Comparison of ENCODE assay signal across 11 cellular contexts in genomic region chr1:156486421-156487344, GRCh38. TPM values are rescaled to one million over a fixed set of nuclear protein-coding genes. Genes with fewer than 3 reads are reported as not detected.
DNase-seq lines count a peak whose midpoint lies in the region.
"Had no signal": no experiment of that assay in that cellular context is flagged by ENCODE, and none has a peak within 500 bp of the region (broad histone marks: within the 10 kb centered on the region; RNA-seq: fewer than 3 reads in every experiment).

No MANE protein-coding gene starts in this region.

- H3K79me2 ChIP-seq in Karpas-422 (ENCODE audit: low read length), result peaks cover 81% of the 10 kb centered on the region

- WGBS in neuronal stem cell (ENCODE audit: extremely low coverage in 2 of 2, insufficient read length in 2 of 2, insufficient replicate concordance in 1 of 2), 2 donors, result no CpG with 5 or more reads among the region's 7 CpGs

- no peak overlapping the region for H2AK5ac ChIP-seq in neuronal stem cell (ENCODE audit: low read depth, low read length)

- H3K4me3 ChIP-seq in CD8-positive, alpha-beta memory T cell (ENCODE audit: low read length), result no peak overlapping the region
- H3K4me3 ChIP-seq in Karpas-422 (ENCODE audit: low read length) (no peak overlapping the region), neuronal stem cell (ENCODE audit: low read length in 2 of 2) (no peak overlapping the region)

- peaks cover 4% of the 10 kb centered on the region for H3K79me1 ChIP-seq in neuronal stem cell (ENCODE audit: low read depth, low read length)

- H3K18ac ChIP-seq in neuronal stem cell (ENCODE audit: low read length), result no peak overlapping the region

- H2BK12ac ChIP-seq in neuronal stem cell (ENCODE audit: low read length), result no peak overlapping the region

- no peaks in the 10 kb centered on the region for H3K27me3 ChIP-seq in CD8-positive, alpha-beta memory T cell (ENCODE audit: insufficient read depth, low read length, poor library complexity, severe bottlenecking)
- H3K27me3 ChIP-seq in Karpas-422 (ENCODE audit: low read length), result no peaks in the 10 kb centered on the region
- H3K27me3 ChIP-seq in neuronal stem cell (ENCODE audit: control insufficient read depth in 3 of 3, insufficient read depth in 3 of 3, low read depth in 1 of 3, low read length in 3 of 3), result no peaks in the 10 kb centered on the region

- H3K36me3 Mint-ChIP-seq in CD8-positive, alpha-beta memory T cell, result peaks cover 0 to 36% (median 4%) of the 10 kb centered on the region in 3 donors

- peaks cover 75% of the 10 kb centered on the region for H3K4me1 ChIP-seq in CD8-positive, alpha-beta memory T cell (ENCODE audit: insufficient read depth, low read length)
- H3K4me1 ChIP-seq in Karpas-422 (ENCODE audit: low read length) (peaks cover 94% of the 10 kb centered on the region), neuronal stem cell (ENCODE audit: control insufficient read depth in 2 of 2, insufficient read depth in 1 of 2, low read depth in 1 of 2, low read length in 2 of 2) (peaks cover 29 to 30% of the 10 kb centered on the region in 2 donors)

- H3K9ac ChIP-seq in Karpas-422 (ENCODE audit: low read length), result no peak overlapping the region
- H3K9ac ChIP-seq in neuronal stem cell (ENCODE audit: low read depth, low read length, poor library complexity), result no peak overlapping the region

- peak overlapping the region in 5 of 7 donors; percentile 11 to 87 (median 40) for H3K4me3 Mint-ChIP-seq in CD8-positive, alpha-beta memory T cell
- H3K4me3 Mint-ChIP-seq: neural crest cell had no signal

- no peaks in the 10 kb centered on the region for H3K9me2 ChIP-seq in Karpas-422 (replicated peaks; ENCODE audit: insufficient read depth, low read length)

- no peak overlapping the region for H2BK15ac ChIP-seq in neuronal stem cell (ENCODE audit: low read length)

- H3K4ac ChIP-seq in neuronal stem cell (ENCODE audit: low read length), result no peak overlapping the region

- H3K36me3 ChIP-seq in CD8-positive, alpha-beta memory T cell (ENCODE audit: insufficient read depth, low read length), result peaks cover 10% of the 10 kb centered on the region
- H3K36me3 ChIP-seq in Karpas-422 (ENCODE audit: insufficient read depth, low read length) (no peaks in the 10 kb centered on the region), neuronal stem cell (replicated peaks in 1 of 2; ENCODE audit: control insufficient read depth in 2 of 2, insufficient read depth in 2 of 2, low read length in 2 of 2) (peaks cover 9 to 13% of the 10 kb centered on the region in 2 donors)

- H2AFZ ChIP-seq in Karpas-422 (ENCODE audit: low read length) (no peak overlapping the region), neuronal stem cell (ENCODE audit: low read length) (no peak overlapping the region)

- in situ Hi-C loops in ACHN (cut with HindIII; ENCODE audit: low pct_ligation_motif_present, low pct_unique_long_range_greater_than_20kb, low sequenced_read_pairs), result no loop called here

- no peak overlapping the region for H3K14ac ChIP-seq in neuronal stem cell (ENCODE audit: low read length)

- H3K27me3 Mint-ChIP-seq in CD8-positive, alpha-beta memory T cell, result no peaks in the 10 kb centered on the region

- H2BK5ac ChIP-seq in neuronal stem cell (ENCODE audit: low read length), result no peak overlapping the region

- no peak overlapping the region for H4K8ac ChIP-seq in neuronal stem cell (ENCODE audit: low read depth, low read length)

- H3K23ac ChIP-seq in neuronal stem cell (ENCODE audit: low read depth, low read length, poor library complexity), result no peak overlapping the region

- H3K27ac ChIP-seq in CD8-positive, alpha-beta memory T cell (ENCODE audit: low read depth, low read length), result no peak overlapping the region
- H3K27ac ChIP-seq in Karpas-422 (ENCODE audit: low read length), result peak overlapping the region; percentile 99
- H3K27ac ChIP-seq in caudate nucleus (ENCODE audit: low read depth, low read length), result peak overlapping the region; percentile 60
- no peak overlapping the region for H3K27ac ChIP-seq in neuronal stem cell (replicated peaks; ENCODE audit: low read length)

- H4K20me1 ChIP-seq in Karpas-422 (ENCODE audit: insufficient read depth, low read depth, low read length), result peaks cover 19% of the 10 kb centered on the region; the same call in 1 of the 2 replicates

- peak overlapping the region; percentile 86 to 100 (median 96) for H3K27ac Mint-ChIP-seq in CD8-positive, alpha-beta memory T cell

- H3K4me1 Mint-ChIP-seq in CD8-positive, alpha-beta memory T cell, result peaks cover 79 to 95% (median 93%) of the 10 kb centered on the region in 3 donors

- H3K4me2 ChIP-seq in Karpas-422 (ENCODE audit: low read depth, low read length, poor library complexity, severe bottlenecking) (no peak overlapping the region), neuronal stem cell (ENCODE audit: insufficient read depth, low read length, poor library complexity, severe bottlenecking) (no peak overlapping the region)

- H4K91ac ChIP-seq in neuronal stem cell (ENCODE audit: low read depth, low read length, poor library complexity), result no peak overlapping the region

- CTCF ChIA-PET in CD8-positive, alpha-beta memory T cell (lab: Charles Lee), result interaction anchor here (0.9 to 8.4 kb wide), 2 partner anchors 13 to 101 kb away, joined by 3 to 177 read pairs; partner anchors contain the start of gene MEF2D

- no peak for DNase-seq in CD8-positive, alpha-beta memory T cell
- DNase-seq in Karpas-422 (no peak), caudate nucleus (lab: John Stamatoyannopoulos, UW) (peak in 50 of 61 donors; percentile 22 to 96 (median 76)), occipital lobe (lab: John Stamatoyannopoulos, UW) (peak; percentile 68), neuronal stem cell (ENCODE audit: low spot score) (no peak), NCI-H1105 (lab: John Stamatoyannopoulos, UW) (no peak), ACHN (no peak)
- DNase-seq: activated gamma-delta T cell treated with Interleukin-2 at 50 U/mL for 16 hours; effector CD8-positive, alpha-beta T cell; Kasumi-1 had no signal

- H2BK120ac ChIP-seq in neuronal stem cell (ENCODE audit: low read depth, low read length), result no peak overlapping the region

- no peaks in the 10 kb centered on the region for H3K9me3 ChIP-seq in CD8-positive, alpha-beta memory T cell (ENCODE audit: low read length)
- H3K9me3 ChIP-seq in Karpas-422 (ENCODE audit: low read length), result no peaks in the 10 kb centered on the region
- no peaks in the 10 kb centered on the region for H3K9me3 ChIP-seq in neuronal stem cell (replicated peaks in 1 of 2; ENCODE audit: control insufficient read depth in 2 of 2, insufficient read depth in 1 of 2, low read depth in 1 of 2, low read length in 2 of 2)

- H3K9me3 Mint-ChIP-seq in CD8-positive, alpha-beta memory T cell, result no peaks in the 10 kb centered on the region
- H3K9me3 Mint-ChIP-seq: neural crest cell had no signal

- POLR2A ChIA-PET in CD8-positive, alpha-beta memory T cell (lab: Charles Lee), result interaction anchor here (0.9 to 1.8 kb wide), 3 partner anchors 11 to 19 kb away, joined by 5 to 7 read pairs (median 5); no protein-coding TSS in a partner anchor

RNA-seq across cellular contexts. Expression of gene MEF2D, which starts 13.9 kb away (rescaled TPM):
- total RNA-seq in CD8-positive, alpha-beta memory T cell, result 10 to 100 TPM; 32.9 to 35.4 TPM
- 19.2 TPM for polyA plus RNA-seq in CD8-positive, alpha-beta memory T cell
- 22.3 and 24.7 TPM in 2 replicates for total RNA-seq in Karpas-422 (2014; rRNA removed; shearing (Covaris generic); ENCODE audit: low replicate concordance)
- 3.7 TPM for total RNA-seq in occipital lobe
- polyA plus RNA-seq in neuronal stem cell (2013, experiment 1 of 2), result 8.4 TPM
- polyA plus RNA-seq in neuronal stem cell (2013, experiment 2 of 2), result 9.2 TPM

Comparison
In these comparisons a context has a peak if more than half of its experiments do, and no peak if none do; other contexts are left out.
1. DNase-seq: peak in caudate nucleus (50 of 61) and occipital lobe (single experiment); none in CD8-positive, alpha-beta memory T cell (0 of 5), Karpas-422 (single experiment), neuronal stem cell (single experiment), NCI-H1105 (single experiment) and ACHN (single experiment).
2. H3K27ac ChIP-seq: peak in Karpas-422 (single experiment) and caudate nucleus (single experiment); none in CD8-positive, alpha-beta memory T cell (single experiment) and neuronal stem cell (single experiment).